ENCODE assay signal across 15 cellular contexts in genomic region chr2:61361068-61361467, GRCh38.
DNase-seq lines count a peak whose midpoint lies in the region; ATAC-seq and TF ChIP-seq lines count a peak whose summit lies in the region.
"Had no signal": no experiment of that assay in that cellular context is flagged by ENCODE, and none has a peak within 500 bp of the region (broad histone marks: within the 10 kb centered on the region; RNA-seq: fewer than 3 reads in every experiment).

No MANE protein-coding gene starts in this region.

- H3K4me1 Mint-ChIP-seq in activated naive CD8-positive, alpha-beta T cell (ENCODE audit: low read depth): peaks cover 63% of the 10 kb centered on the region
- H3K4me1 Mint-ChIP-seq in activated naive CD8-positive, alpha-beta T cell treated with anti-CD3 and anti-CD28 coated beads for 36 hours: peaks cover 40% of the 10 kb centered on the region
- H3K4me1 Mint-ChIP-seq in natural killer cell: peaks cover 56 to 68% of the 10 kb centered on the region in 2 donors
- peaks cover 41 to 44% of the 10 kb centered on the region in 2 donors for H3K4me1 Mint-ChIP-seq in natural killer cell treated with Interleukin-12 subunit alpha and Interleukin-12 subunit beta and Interleukin-15 and Interleukin-18, amount 100 ng/mL, for 72 hours (ENCODE audit: low read depth in 2 of 2)
- H3K4me1 Mint-ChIP-seq in effector memory CD8-positive, alpha-beta T cell (ENCODE audit: low read depth in 2 of 2): peaks cover 40 to 59% of the 10 kb centered on the region in 2 donors

- peak overlapping the region; percentile 8 for H3K27ac Mint-ChIP-seq in activated naive CD8-positive, alpha-beta T cell
- H3K27ac Mint-ChIP-seq in activated naive CD8-positive, alpha-beta T cell treated with anti-CD3 and anti-CD28 coated beads for 36 hours: no peak overlapping the region
- peak overlapping the region; percentile 39 to 44 for H3K27ac Mint-ChIP-seq in natural killer cell
- no peak overlapping the region for H3K27ac Mint-ChIP-seq in natural killer cell treated with Interleukin-12 subunit alpha and Interleukin-12 subunit beta and Interleukin-15 and Interleukin-18, amount 100 ng/mL, for 72 hours
- H3K27ac Mint-ChIP-seq in effector memory CD8-positive, alpha-beta T cell: peak overlapping the region; percentile 32 to 81
- H3K27ac Mint-ChIP-seq: B cell; CD4-positive, alpha-beta T cell; CD8-positive, alpha-beta T cell had no signal

- no peaks in the 10 kb centered on the region for H3K27me3 Mint-ChIP-seq in activated naive CD8-positive, alpha-beta T cell
- no peaks in the 10 kb centered on the region for H3K27me3 Mint-ChIP-seq in activated naive CD8-positive, alpha-beta T cell treated with anti-CD3 and anti-CD28 coated beads for 36 hours
- H3K27me3 Mint-ChIP-seq in natural killer cell (ENCODE audit: low read depth in 2 of 2): no peaks in the 10 kb centered on the region
- H3K27me3 Mint-ChIP-seq in natural killer cell treated with Interleukin-12 subunit alpha and Interleukin-12 subunit beta and Interleukin-15 and Interleukin-18, amount 100 ng/mL, for 72 hours: no peaks in the 10 kb centered on the region
- no peaks in the 10 kb centered on the region for H3K27me3 Mint-ChIP-seq in effector memory CD8-positive, alpha-beta T cell
- H3K27me3 Mint-ChIP-seq: B cell; CD4-positive, alpha-beta T cell had no signal

- no peak for DNase-seq in activated naive CD8-positive, alpha-beta T cell treated with anti-CD3 and anti-CD28 coated beads for 36 hours
- no peak for DNase-seq in natural killer cell
- no peak for DNase-seq in natural killer cell treated with Interleukin-12 subunit alpha and Interleukin-12 subunit beta and Interleukin-15 and Interleukin-18, amount 100 ng/mL, for 72 hours (ENCODE audit: low spot score)
- no peak for DNase-seq in effector memory CD8-positive, alpha-beta T cell
- no peak for DNase-seq in activated CD8-positive, alpha-beta memory T cell treated with anti-CD3 and anti-CD28 coated beads, Interleukin-2, amount 50 U/mL, for 4 hours
- DNase-seq: AML-193; Caco-2; Calu3; CD4-positive, alpha-beta T cell; CD8-positive, alpha-beta T cell; DMS79 treated with DMSO at 0.1 percent for 48 hours; GF-D8 had no signal

- no peak overlapping the region for H3K4me3 Mint-ChIP-seq in activated naive CD8-positive, alpha-beta T cell
- H3K4me3 Mint-ChIP-seq in activated naive CD8-positive, alpha-beta T cell treated with anti-CD3 and anti-CD28 coated beads for 36 hours: no peak overlapping the region
- H3K4me3 Mint-ChIP-seq in natural killer cell: no peak overlapping the region
- no peak overlapping the region for H3K4me3 Mint-ChIP-seq in natural killer cell treated with Interleukin-12 subunit alpha and Interleukin-12 subunit beta and Interleukin-15 and Interleukin-18, amount 100 ng/mL, for 72 hours
- no peak overlapping the region for H3K4me3 Mint-ChIP-seq in effector memory CD8-positive, alpha-beta T cell
- H3K4me3 Mint-ChIP-seq: B cell; CD4-positive, alpha-beta T cell; CD8-positive, alpha-beta T cell had no signal

- intact Hi-C loops in natural killer cell (cut with micrococcal nuclease): no loop called here

- ATAC-seq in natural killer cell: no peak
- ATAC-seq in natural killer cell treated with Interleukin-12 subunit alpha and Interleukin-12 subunit beta and Interleukin-15 and Interleukin-18, amount 100 ng/mL, for 72 hours: no peak
- ATAC-seq in effector memory CD8-positive, alpha-beta T cell (replicated peaks): no peak
- ATAC-seq: A549; CD8-positive, alpha-beta T cell had no signal

- no peak for TF ChIP-seq CTCF in natural killer cell (IDR thresholded peaks at IDR 0.05)

- H3K9me3 Mint-ChIP-seq in activated naive CD8-positive, alpha-beta T cell (ENCODE audit: low read depth): no peaks in the 10 kb centered on the region
- peaks cover 2% of the 10 kb centered on the region for H3K9me3 Mint-ChIP-seq in activated naive CD8-positive, alpha-beta T cell treated with anti-CD3 and anti-CD28 coated beads for 36 hours
- no peaks in the 10 kb centered on the region for H3K9me3 Mint-ChIP-seq in natural killer cell
- H3K9me3 Mint-ChIP-seq in natural killer cell treated with Interleukin-12 subunit alpha and Interleukin-12 subunit beta and Interleukin-15 and Interleukin-18, amount 100 ng/mL, for 72 hours: no peaks in the 10 kb centered on the region
- no peaks in the 10 kb centered on the region for H3K9me3 Mint-ChIP-seq in effector memory CD8-positive, alpha-beta T cell
- H3K9me3 Mint-ChIP-seq: CD4-positive, alpha-beta T cell; CD8-positive, alpha-beta T cell had no signal

- H3K36me3 Mint-ChIP-seq in activated naive CD8-positive, alpha-beta T cell: peaks cover 29% of the 10 kb centered on the region
- H3K36me3 Mint-ChIP-seq in activated naive CD8-positive, alpha-beta T cell treated with anti-CD3 and anti-CD28 coated beads for 36 hours: peaks cover 50% of the 10 kb centered on the region
- no peaks in the 10 kb centered on the region for H3K36me3 Mint-ChIP-seq in natural killer cell
- peaks cover 16% of the 10 kb centered on the region for H3K36me3 Mint-ChIP-seq in natural killer cell treated with Interleukin-12 subunit alpha and Interleukin-12 subunit beta and Interleukin-15 and Interleukin-18, amount 100 ng/mL, for 72 hours
- peaks cover 13% of the 10 kb centered on the region for H3K36me3 Mint-ChIP-seq in effector memory CD8-positive, alpha-beta T cell (ENCODE audit: insufficient read depth)

Comparison
In these comparisons a context has a peak if more than half of its experiments do, and no peak if none do; other contexts are left out.
1. H3K27ac Mint-ChIP-seq: peak in activated naive CD8-positive, alpha-beta T cell (single experiment), natural killer cell (2 of 2) and effector memory CD8-positive, alpha-beta T cell (2 of 2); none in activated naive CD8-positive, alpha-beta T cell treated with anti-CD3 and anti-CD28 coated beads for 36 hours (single experiment) and natural killer cell treated with Interleukin-12 subunit alpha and Interleukin-12 subunit beta and Interleukin-15 and Interleukin-18, amount 100 ng/mL, for 72 hours (0 of 2).